ENCODE assay signal across 9 cellular contexts in the genomic region with DNA sequence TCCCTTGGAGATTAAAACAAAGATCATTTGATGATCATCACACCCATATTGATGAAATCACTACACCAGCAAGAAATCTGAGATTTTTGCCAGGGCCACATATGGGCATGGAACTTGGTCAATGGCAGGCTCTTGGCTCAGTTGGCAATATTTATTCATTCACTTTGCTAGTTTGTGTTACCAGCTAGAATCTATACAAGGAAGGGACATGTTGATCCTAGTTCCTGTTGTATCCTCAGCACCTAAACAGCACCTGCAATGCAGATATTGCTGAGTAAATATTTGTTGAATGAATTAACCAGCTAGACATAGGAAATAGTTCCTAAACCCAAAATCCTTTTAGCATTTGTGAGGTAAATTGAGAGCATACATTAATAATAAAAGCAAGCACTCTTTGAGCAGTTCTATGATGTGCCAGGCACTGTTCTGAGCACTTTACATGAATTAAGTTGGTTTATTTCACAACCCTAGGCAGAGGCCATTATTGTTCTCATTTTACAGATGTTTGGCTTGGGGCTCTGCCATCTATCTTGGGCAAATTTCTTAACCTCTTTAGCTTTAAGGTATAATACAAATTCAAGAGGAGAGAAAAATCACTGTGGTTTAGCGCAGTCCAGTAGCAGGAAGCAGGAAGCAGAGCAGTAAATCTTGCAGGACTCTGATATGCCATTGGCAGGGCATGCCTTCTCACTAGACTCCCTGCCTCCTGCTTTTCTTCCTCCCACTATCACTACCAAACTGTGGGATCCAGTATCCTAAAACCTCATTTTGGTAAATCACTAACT. TPM values are rescaled to one million over a fixed set of nuclear protein-coding genes. Genes with fewer than 3 reads are reported as not detected.
DNase-seq lines count a peak whose midpoint lies in the region; TF ChIP-seq lines count a peak whose summit lies in the region.
"Had no signal": no experiment of that assay in that cellular context is flagged by ENCODE, and none has a peak within 500 bp of the region (broad histone marks: within the 10 kb centered on the region; RNA-seq: fewer than 3 reads in every experiment).

No MANE protein-coding gene starts in this region.

- peak overlapping the region; percentile 92 for H3K4me3 Mint-ChIP-seq in activated T-cell treated with anti-CD3 and anti-CD28 coated beads, Interleukin-2, amount 50 U/mL, for 24 hours

- no peaks in the 10 kb centered on the region for H3K27me3 Mint-ChIP-seq in activated T-cell treated with anti-CD3 and anti-CD28 coated beads, Interleukin-2, amount 50 U/mL, for 24 hours

- peaks cover 19% of the 10 kb centered on the region for H3K79me2 ChIP-seq in hepatocyte

- 59% methylated on average over 1 of the region's 1 CpG for WGBS in hepatocyte (ENCODE audit: low lambda C conversion rate, missing lambda C conversion rate)

- no peaks in the 10 kb centered on the region for H3K36me3 ChIP-seq in hepatocyte (replicated peaks; ENCODE audit: insufficient read depth, low read depth)
- peaks cover 16 to 39% (median 34%) of the 10 kb centered on the region in 5 donors for H3K36me3 ChIP-seq in subcutaneous abdominal adipose tissue (ENCODE audit: control insufficient read depth in 5 of 5, insufficient read depth in 5 of 5, low read length in 5 of 5)

- DNase-seq in activated T-cell treated with anti-CD3 and anti-CD28 coated beads, Interleukin-2, amount 50 U/mL, for 24 hours: no peak
- no peak for DNase-seq in activated T-cell treated with anti-CD3 and anti-CD28 coated beads, Interleukin-2, amount 50 U/mL, for 48 hours
- DNase-seq in hepatocyte (ENCODE audit: low spot score): no peak
- DNase-seq in HuH-7.5 (ENCODE audit: low spot score): no peak
- DNase-seq in activated CD4-positive, alpha-beta T cell treated with anti-CD3 and anti-CD28 coated beads, Interleukin-2, amount 50 U/mL, for 1 hour: no peak
- DNase-seq in iPS-NIHi7 (ENCODE audit: extremely low spot score): no peak

- H3K4me3 ChIP-seq in hepatocyte (peak overlapping the region; percentile 58), subcutaneous abdominal adipose tissue (ENCODE audit: low read depth in 1 of 5, low read length in 5 of 5) (peak overlapping the region in 4 of 5 donors; percentile 71 to 81 (median 77))

- H3K36me3 Mint-ChIP-seq in activated T-cell treated with anti-CD3 and anti-CD28 coated beads, Interleukin-2, amount 50 U/mL, for 24 hours (ENCODE audit: low read depth): peaks cover 41% of the 10 kb centered on the region

- H3K9me2 ChIP-seq in hepatocyte (replicated peaks; ENCODE audit: insufficient read depth): no peaks in the 10 kb centered on the region

- peak overlapping the region in 1 of 5 donors; percentile 84 for H3K9ac ChIP-seq in subcutaneous abdominal adipose tissue (ENCODE audit: low read length in 5 of 5)

- H3K27me3 ChIP-seq in hepatocyte: no peaks in the 10 kb centered on the region
- H3K27me3 ChIP-seq in subcutaneous abdominal adipose tissue (ENCODE audit: control insufficient read depth in 5 of 5, insufficient read depth in 4 of 5, low read length in 5 of 5): no peaks in the 10 kb centered on the region

- H3K9me3 Mint-ChIP-seq in activated T-cell treated with anti-CD3 and anti-CD28 coated beads, Interleukin-2, amount 50 U/mL, for 24 hours: no peaks in the 10 kb centered on the region

- H2AFZ ChIP-seq in hepatocyte: no peak overlapping the region

- no peak for TF ChIP-seq CTCF in VCaP (conservative IDR thresholded peaks at IDR 0.05)
- TF ChIP-seq CTCF in hepatocyte (IDR thresholded peaks at IDR 0.05; ENCODE audit: poor library complexity): no peak

- H3K9me3 ChIP-seq in hepatocyte (ENCODE audit: low read depth) (no peaks in the 10 kb centered on the region), subcutaneous abdominal adipose tissue (ENCODE audit: control insufficient read depth in 5 of 5, low read length in 5 of 5) (no peaks in the 10 kb centered on the region)

- H4K20me1 ChIP-seq in hepatocyte (ENCODE audit: insufficient read depth, poor library complexity, severe bottlenecking): no peaks in the 10 kb centered on the region

- H3K4me1 Mint-ChIP-seq in activated T-cell treated with anti-CD3 and anti-CD28 coated beads, Interleukin-2, amount 50 U/mL, for 24 hours (ENCODE audit: low read depth): peaks cover 46% of the 10 kb centered on the region

- H3K4me1 ChIP-seq in hepatocyte (ENCODE audit: insufficient read depth): peaks cover 13% of the 10 kb centered on the region
- H3K4me1 ChIP-seq in subcutaneous abdominal adipose tissue (ENCODE audit: control insufficient read depth in 5 of 5, insufficient read depth in 5 of 5, low read length in 5 of 5): peaks cover 0 to 22% (median 20%) of the 10 kb centered on the region in 5 donors

- H3K4me2 ChIP-seq in hepatocyte: peak overlapping the region; percentile 85

- H3K27ac Mint-ChIP-seq in activated T-cell treated with anti-CD3 and anti-CD28 coated beads, Interleukin-2, amount 50 U/mL, for 24 hours: peak overlapping the region; percentile 95

- H3K27ac ChIP-seq in VCaP: peak overlapping the region; percentile 87
- H3K27ac ChIP-seq in hepatocyte: peak overlapping the region; percentile 92
- no peak overlapping the region for H3K27ac ChIP-seq in subcutaneous abdominal adipose tissue (ENCODE audit: low read depth, low read length)

RNA-seq across cellular contexts. Expression of gene TRIM68, which starts 1.6 kb away (rescaled TPM):
- total RNA-seq in hepatocyte: 16.1 and 19.8 TPM in 2 replicates
- polyA plus RNA-seq in hepatocyte: 5.9 and 8.3 TPM in 2 replicates

RNA-seq across cellular contexts. Expression of gene OR52I1, which starts 12.6 kb away (rescaled TPM):
- not detected in 2 replicates for total RNA-seq in hepatocyte
- polyA plus RNA-seq in hepatocyte: not detected in 2 replicates
- total RNA-seq: subcutaneous adipose tissue had no signal

RNA-seq across cellular contexts. Expression of gene OR52I2, which starts 24.9 kb away (rescaled TPM):
- total RNA-seq in hepatocyte: not detected in 2 replicates
- polyA plus RNA-seq in hepatocyte: not detected in 2 replicates
- total RNA-seq: subcutaneous adipose tissue had no signal

RNA-seq across cellular contexts. Expression of gene OR51D1, which starts 30.9 kb away (rescaled TPM):
- not detected in 2 replicates for total RNA-seq in hepatocyte
- polyA plus RNA-seq in hepatocyte: not detected in 2 replicates
- total RNA-seq: subcutaneous adipose tissue had no signal

RNA-seq across cellular contexts. Expression of gene OR51E1, which starts 37.4 kb away (rescaled TPM):
- total RNA-seq in hepatocyte: 1.2 and 1.3 TPM in 2 replicates
- 0.92 and 2.2 TPM in 2 replicates for polyA plus RNA-seq in hepatocyte
